In genomic region chr7:26155531-26156375, GRCh38 we compare ENCODE assay signal across 9 cellular contexts. TPM values are rescaled to one million over a fixed set of nuclear protein-coding genes. Genes with fewer than 3 reads are reported as not detected.
DNase-seq lines count a peak whose midpoint lies in the region; ATAC-seq and TF ChIP-seq lines count a peak whose summit lies in the region.
"Had no signal": no experiment of that assay in that cellular context is flagged by ENCODE, and none has a peak within 500 bp of the region (broad histone marks: within the 10 kb centered on the region; RNA-seq: fewer than 3 reads in every experiment).

No MANE protein-coding gene starts in this region.

- TF ChIP-seq CTCF in fibroblast of mammary gland (conservative IDR thresholded peaks at IDR 0.05; ENCODE audit: control insufficient read depth, insufficient read depth, low read depth, low read length) (no peak), thoracic aorta (IDR thresholded peaks at IDR 0.05) (no peak)

- peak overlapping the region; percentile 95 for H3K27ac Mint-ChIP-seq in activated T-cell treated with anti-CD3 and anti-CD28 coated beads, Interleukin-2, amount 50 U/mL, for 72 hours

- H3K36me3 ChIP-seq in thoracic aorta: no peaks in the 10 kb centered on the region

- no peak overlapping the region for H3K4me3 ChIP-seq in fibroblast of mammary gland (ENCODE audit: control insufficient read depth, low read depth, low read length)
- peak overlapping the region; percentile 24 for H3K4me3 ChIP-seq in thoracic aorta

- H3K4me1 Mint-ChIP-seq in activated T-cell treated with anti-CD3 and anti-CD28 coated beads, Interleukin-2, amount 50 U/mL, for 72 hours (ENCODE audit: low read depth): peaks cover 83% of the 10 kb centered on the region

- H3K9me3 Mint-ChIP-seq in activated T-cell treated with anti-CD3 and anti-CD28 coated beads, Interleukin-2, amount 50 U/mL, for 72 hours: no peaks in the 10 kb centered on the region

- H3K27me3 Mint-ChIP-seq in activated T-cell treated with anti-CD3 and anti-CD28 coated beads, Interleukin-2, amount 50 U/mL, for 72 hours (ENCODE audit: low read depth): no peaks in the 10 kb centered on the region

- no peak overlapping the region for H3K27ac ChIP-seq in thoracic aorta

- H3K27me3 ChIP-seq in thoracic aorta (replicated peaks; ENCODE audit: insufficient read depth): peaks cover 4% of the 10 kb centered on the region

- peak overlapping the region; percentile 91 to 97 for H3K4me3 Mint-ChIP-seq in activated T-cell treated with anti-CD3 and anti-CD28 coated beads, Interleukin-2, amount 50 U/mL, for 72 hours

- H3K4me1 ChIP-seq in thoracic aorta (ENCODE audit: control insufficient read depth in 1 of 2, low read depth in 2 of 2): peaks cover 4 to 23% of the 10 kb centered on the region in 2 donors

- no peak for DNase-seq in activated T-cell treated with anti-CD3 and anti-CD28 coated beads, Interleukin-2, amount 50 U/mL, for 72 hours
- no peak for DNase-seq in activated T-cell treated with anti-CD3 and anti-CD28 coated beads, Interleukin-2, amount 50 U/mL, for 1 hour
- peak; percentile 85 for DNase-seq in RPMI7951 (ENCODE audit: low read depth)
- peak; percentile 54 for DNase-seq in fibroblast of mammary gland (ENCODE audit: low read depth)
- no peak for DNase-seq in thoracic aorta (ENCODE audit: low spot score)
- no peak for DNase-seq in Ammon's horn (ENCODE audit: low spot score)
- no peak for DNase-seq in NCI-H2171 (lab: John Stamatoyannopoulos, UW)
- DNase-seq in SIG-M5 (lab: John Stamatoyannopoulos, UW): no peak
- DNase-seq: NCI-H1694 had no signal

- ATAC-seq in activated T-cell treated with anti-CD3 and anti-CD28 coated beads, Interleukin-2, amount 50 U/mL, for 72 hours (replicated peaks in 1 of 2): no peak
- no peak for ATAC-seq in thoracic aorta (ENCODE audit: insufficient number of reproducible peaks, low FRiP score, low read depth)

- peaks cover 4 to 11% of the 10 kb centered on the region in 2 donors for H3K36me3 Mint-ChIP-seq in activated T-cell treated with anti-CD3 and anti-CD28 coated beads, Interleukin-2, amount 50 U/mL, for 72 hours (ENCODE audit: insufficient read depth in 2 of 2)

- no peaks in the 10 kb centered on the region for H3K9me3 ChIP-seq in thoracic aorta

RNA-seq across cellular contexts. Expression of gene NFE2L3, which starts 3.8 kb away (rescaled TPM):
- 10 to 100 TPM; 18.5 to 22.2 TPM for total RNA-seq in activated T-cell treated with anti-CD3 and anti-CD28 coated beads, Interleukin-2, amount 50 U/mL, for 72 hours
- total RNA-seq in RPMI7951 (2014; rRNA removed; shearing (Covaris generic)): 53.7 and 60.3 TPM in 2 replicates
- total RNA-seq in thoracic aorta: 1 to 10 TPM; 2.8 to 4.5 TPM

RNA-seq across cellular contexts. Expression of gene HNRNPA2B1, which starts 44.8 kb away (rescaled TPM):
- 100 to 1,000 TPM; 439 to 483 TPM for total RNA-seq in activated T-cell treated with anti-CD3 and anti-CD28 coated beads, Interleukin-2, amount 50 U/mL, for 72 hours
- total RNA-seq in RPMI7951 (2014; rRNA removed; shearing (Covaris generic)): 253 and 254 TPM in 2 replicates
- 100 to 1,000 TPM; 142 to 204 TPM for total RNA-seq in thoracic aorta

RNA-seq across cellular contexts. Expression of gene CBX3, which starts 45.8 kb away (rescaled TPM):
- 100 to 1,000 TPM; 201 to 221 TPM for total RNA-seq in activated T-cell treated with anti-CD3 and anti-CD28 coated beads, Interleukin-2, amount 50 U/mL, for 72 hours
- total RNA-seq in RPMI7951 (2014; rRNA removed; shearing (Covaris generic)): 403 and 427 TPM in 2 replicates
- 10 to 100 TPM; 53.7 to 64.2 TPM for total RNA-seq in thoracic aorta

Comparison
In these comparisons a context has a peak if more than half of its experiments do, and no peak if none do; other contexts are left out.
1. DNase-seq: peak in RPMI7951 (single experiment) and fibroblast of mammary gland (single experiment); none in activated T-cell treated with anti-CD3 and anti-CD28 coated beads, Interleukin-2, amount 50 U/mL, for 72 hours (0 of 2), activated T-cell treated with anti-CD3 and anti-CD28 coated beads, Interleukin-2, amount 50 U/mL, for 1 hour (single experiment), thoracic aorta (single experiment), Ammon's horn (single experiment), NCI-H2171 (single experiment) and SIG-M5 (single experiment).